Comparison of ENCODE assay signal across 1 cellular context in the genomic region with DNA sequence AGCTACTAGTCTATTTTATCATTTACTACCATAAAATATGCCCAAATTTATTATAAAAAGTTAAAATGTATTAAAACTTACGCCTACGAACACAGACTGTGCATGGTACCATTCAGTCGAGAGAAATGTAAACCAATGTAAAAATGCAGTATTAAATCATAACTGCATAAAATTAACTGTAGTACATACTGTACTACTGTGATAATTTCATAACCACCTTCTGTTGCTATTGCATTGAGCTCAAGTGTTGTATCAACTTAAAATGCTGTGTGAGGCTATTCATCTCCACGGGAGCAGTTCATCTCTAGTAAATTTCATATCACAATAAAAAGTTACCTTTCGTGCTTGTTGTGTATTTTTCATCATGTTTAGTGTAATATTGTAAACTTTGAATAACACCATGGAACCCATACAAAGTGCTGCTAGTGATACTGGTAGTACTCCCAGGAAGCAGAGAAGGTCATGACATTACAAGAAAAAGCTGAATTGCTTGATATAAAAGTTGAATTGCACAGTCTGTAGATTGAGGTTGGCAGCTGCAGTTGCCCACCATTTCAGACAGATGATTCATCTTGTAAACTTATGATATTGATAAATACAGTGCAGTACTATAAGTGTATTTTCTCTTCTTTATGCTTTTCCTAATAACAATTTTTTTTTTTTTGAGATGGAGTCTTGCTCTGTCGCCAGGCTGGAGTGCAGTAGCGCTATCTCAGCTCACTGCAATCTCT.
TF ChIP-seq lines count a peak whose summit lies in the region.

No MANE protein-coding gene starts in this region.

TF ChIP-seq in SK-N-SH treated with all-trans-retinoic acid at 6 μM for 48 hours, 23 proteins besides CTCF, POLR2A, EP300 and RAD21 (continued from another document):
- TF ChIP-seq, protein P1, sequence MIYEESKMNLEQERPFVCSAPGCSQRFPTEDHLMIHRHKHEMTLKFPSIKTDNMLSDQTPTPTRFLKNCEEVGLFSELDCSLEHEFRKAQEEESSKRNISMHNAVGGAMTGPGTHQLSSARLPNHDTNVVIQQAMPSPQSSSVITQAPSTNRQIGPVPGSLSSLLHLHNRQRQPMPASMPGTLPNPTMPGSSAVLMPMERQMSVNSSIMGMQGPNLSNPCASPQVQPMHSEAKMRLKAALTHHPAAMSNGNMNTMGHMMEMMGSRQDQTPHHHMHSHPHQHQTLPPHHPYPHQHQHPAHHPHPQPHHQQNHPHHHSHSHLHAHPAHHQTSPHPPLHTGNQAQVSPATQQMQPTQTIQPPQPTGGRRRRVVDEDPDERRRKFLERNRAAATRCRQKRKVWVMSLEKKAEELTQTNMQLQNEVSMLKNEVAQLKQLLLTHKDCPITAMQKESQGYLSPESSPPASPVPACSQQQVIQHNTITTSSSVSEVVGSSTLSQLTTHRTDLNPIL (CRISPR knock-in tag; IDR thresholded peaks at IDR 0.05; ENCODE audit: low read depth), result no peak
- TF ChIP-seq, protein P2, sequence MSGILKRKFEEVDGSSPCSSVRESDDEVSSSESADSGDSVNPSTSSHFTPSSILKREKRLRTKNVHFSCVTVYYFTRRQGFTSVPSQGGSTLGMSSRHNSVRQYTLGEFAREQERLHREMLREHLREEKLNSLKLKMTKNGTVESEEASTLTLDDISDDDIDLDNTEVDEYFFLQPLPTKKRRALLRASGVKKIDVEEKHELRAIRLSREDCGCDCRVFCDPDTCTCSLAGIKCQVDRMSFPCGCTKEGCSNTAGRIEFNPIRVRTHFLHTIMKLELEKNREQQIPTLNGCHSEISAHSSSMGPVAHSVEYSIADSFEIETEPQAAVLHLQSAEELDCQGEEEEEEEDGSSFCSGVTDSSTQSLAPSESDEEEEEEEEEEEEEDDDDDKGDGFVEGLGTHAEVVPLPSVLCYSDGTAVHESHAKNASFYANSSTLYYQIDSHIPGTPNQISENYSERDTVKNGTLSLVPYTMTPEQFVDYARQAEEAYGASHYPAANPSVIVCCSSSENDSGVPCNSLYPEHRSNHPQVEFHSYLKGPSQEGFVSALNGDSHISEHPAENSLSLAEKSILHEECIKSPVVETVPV (CRISPR knock-in tag; IDR thresholded peaks at IDR 0.05), result no peak
- TF ChIP-seq ZNF70 (CRISPR knock-in tag; IDR thresholded peaks at IDR 0.05) (no peak), POU6F1 (CRISPR knock-in tag; IDR thresholded peaks at IDR 0.05; ENCODE audit: borderline replicate concordance, low read depth) (no peak), CSDC2 (CRISPR knock-in tag; IDR thresholded peaks at IDR 0.05) (no peak), ARNTL (CRISPR knock-in tag; IDR thresholded peaks at IDR 0.05; ENCODE audit: borderline replicate concordance, low read depth) (no peak), TSHZ2 (CRISPR knock-in tag; IDR thresholded peaks at IDR 0.05) (no peak), TCF4 (CRISPR knock-in tag; IDR thresholded peaks at IDR 0.05; ENCODE audit: borderline replicate concordance) (no peak), ZNF8 (CRISPR knock-in tag; IDR thresholded peaks at IDR 0.05) (no peak), ZC3H10 (CRISPR knock-in tag; IDR thresholded peaks at IDR 0.05) (no peak)
